Comparison of ENCODE assay signal across 22 cellular contexts in the genomic region with DNA sequence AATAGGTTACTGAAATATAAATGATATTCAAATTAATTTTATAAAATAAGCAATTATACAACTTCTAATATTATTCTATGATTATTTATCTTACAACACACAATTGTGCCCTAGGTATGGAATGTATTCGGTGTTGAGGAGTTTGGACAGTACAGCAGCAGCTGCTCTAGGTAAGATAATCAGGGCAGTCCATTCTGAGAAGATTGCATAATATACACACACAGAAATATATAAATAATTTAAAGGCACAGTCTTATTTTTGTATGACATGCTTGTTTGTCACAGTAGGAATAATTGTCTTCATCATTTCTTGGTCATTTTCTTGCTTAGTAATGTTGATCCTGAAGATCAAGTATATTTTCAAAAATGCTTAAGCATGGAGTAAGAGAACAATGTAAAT.
"Had no signal": no experiment of that assay in that cellular context is flagged by ENCODE, and none has a peak within 500 bp of the region (broad histone marks: within the 10 kb centered on the region; RNA-seq: fewer than 3 reads in every experiment).

No MANE protein-coding gene starts in this region.

- H3K27ac ChIP-seq: adrenal gland had no signal

- DNase-seq: activated B cell treated with CpG ODN at 0.5 μM for 24 hours; activated CD4-positive, alpha-beta T cell treated with anti-CD3 and anti-CD28 coated beads for 36 hours; activated CD4-positive, alpha-beta T cell treated with anti-CD3 and anti-CD28 coated beads, Interleukin-2, amount 50 U/mL, for 1 hour; activated CD8-positive, alpha-beta memory T cell treated with anti-CD3 and anti-CD28 coated beads, Interleukin-2, amount 50 U/mL, for 48 hours; activated CD8-positive, alpha-beta T cell treated with anti-CD3 and anti-CD28 coated beads for 36 hours; activated naive CD4-positive, alpha-beta T cell treated with anti-CD3 and anti-CD28 coated beads, Interleukin-2, amount 50 U/mL, for 16 hours; activated naive CD8-positive, alpha-beta T cell treated with anti-CD3 and anti-CD28 coated beads, Interleukin-2, amount 10 ng/mL, durations not matched to agents 7 days and 5 days; activated T-cell treated with anti-CD3 and anti-CD28 coated beads, Interleukin-2, amount 50 U/mL, for 1 hour; adrenal gland; anterior cingulate cortex; central memory CD4-positive, alpha-beta T cell; Karpas-422; NCI-H1092; NCI-H1436; NCI-H1694 treated with DMSO at 0.1 percent for 48 hours; NCI-H2029 treated with DMSO at 0.1 percent for 48 hours; NCI-H345; NCI-H510A; NCI-H526 treated with DMSO at 0.1 percent for 48 hours; NK-92 treated with Interleukin-12 subunit alpha and Interleukin-12 subunit beta, amount 100 ng/mL, for 24 hours; SHP77 treated with DMSO at 0.1 percent for 48 hours had no signal

- H3K27me3 Mint-ChIP-seq: activated B cell treated with CpG ODN at 0.5 μM for 24 hours; activated CD4-positive, alpha-beta T cell treated with anti-CD3 and anti-CD28 coated beads for 36 hours; activated CD8-positive, alpha-beta T cell treated with anti-CD3 and anti-CD28 coated beads for 36 hours; activated naive CD8-positive, alpha-beta T cell treated with anti-CD3 and anti-CD28 coated beads, Interleukin-2, amount 10 ng/mL, durations not matched to agents 7 days and 5 days had no signal

- H3K27me3 ChIP-seq: adrenal gland had no signal

- H3K36me3 Mint-ChIP-seq: activated naive CD8-positive, alpha-beta T cell treated with anti-CD3 and anti-CD28 coated beads, Interleukin-2, amount 10 ng/mL, durations not matched to agents 7 days and 5 days had no signal

- H3K36me3 ChIP-seq: adrenal gland had no signal

- H3K27ac Mint-ChIP-seq: activated B cell treated with CpG ODN at 0.5 μM for 24 hours; activated CD4-positive, alpha-beta T cell treated with anti-CD3 and anti-CD28 coated beads for 36 hours; activated CD8-positive, alpha-beta T cell treated with anti-CD3 and anti-CD28 coated beads for 36 hours; activated naive CD8-positive, alpha-beta T cell treated with anti-CD3 and anti-CD28 coated beads, Interleukin-2, amount 10 ng/mL, durations not matched to agents 7 days and 5 days; T-helper 1 cell treated with Interleukin-12 subunit alpha and Interleukin-12 subunit beta and Interleukin-4 antibody, amounts not matched to agents 30 μg/mL and 1 μg/mL, for 36 hours had no signal

- ATAC-seq: activated CD4-positive, alpha-beta T cell treated with anti-CD3 and anti-CD28 coated beads for 36 hours; activated CD8-positive, alpha-beta T cell treated with anti-CD3 and anti-CD28 coated beads for 36 hours had no signal

- H3K4me3 ChIP-seq: adrenal gland had no signal

- H3K4me3 Mint-ChIP-seq: activated B cell treated with CpG ODN at 0.5 μM for 24 hours; activated CD4-positive, alpha-beta T cell treated with anti-CD3 and anti-CD28 coated beads for 36 hours; activated CD8-positive, alpha-beta T cell treated with anti-CD3 and anti-CD28 coated beads for 36 hours; activated naive CD8-positive, alpha-beta T cell treated with anti-CD3 and anti-CD28 coated beads, Interleukin-2, amount 10 ng/mL, durations not matched to agents 7 days and 5 days; T-helper 1 cell treated with Interleukin-12 subunit alpha and Interleukin-12 subunit beta and Interleukin-4 antibody, amounts not matched to agents 30 μg/mL and 1 μg/mL, for 36 hours had no signal

- H3K9me3 ChIP-seq: adrenal gland had no signal

- H3K4me1 Mint-ChIP-seq: activated B cell treated with CpG ODN at 0.5 μM for 24 hours; activated CD4-positive, alpha-beta T cell treated with anti-CD3 and anti-CD28 coated beads for 36 hours; activated naive CD8-positive, alpha-beta T cell treated with anti-CD3 and anti-CD28 coated beads, Interleukin-2, amount 10 ng/mL, durations not matched to agents 7 days and 5 days had no signal
